8 cellular contexts compared by ENCODE assay signal in the genomic region with DNA sequence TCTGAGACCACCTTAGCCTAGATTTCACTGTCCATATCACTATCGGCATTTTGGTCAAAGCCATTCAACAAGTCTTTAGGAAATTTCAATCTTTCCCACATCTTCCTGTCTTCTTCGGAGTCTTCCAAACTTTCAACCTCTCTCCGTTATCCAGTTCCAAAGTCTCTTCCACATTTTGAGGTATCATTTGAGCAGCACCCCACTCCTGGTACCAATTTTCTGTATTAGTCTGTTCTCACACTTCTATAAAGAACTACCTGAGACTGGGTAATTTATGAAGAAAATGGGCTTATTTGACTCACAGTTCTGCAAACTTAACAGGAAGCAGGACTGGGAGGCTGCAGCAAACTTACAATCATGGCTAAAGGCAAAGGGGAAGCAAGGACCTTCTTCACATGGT.
"Had no signal": no experiment of that assay in that cellular context is flagged by ENCODE, and none has a peak within 500 bp of the region (broad histone marks: within the 10 kb centered on the region; RNA-seq: fewer than 3 reads in every experiment).

No MANE protein-coding gene starts in this region.

- FAIRE-seq: G401.6, GM12878, GM12891, GM12892, GM18507, GM19239 had no signal

- ATAC-seq: GM12878 had no signal

- DNase-seq: GDM1, GF-D8 had no signal

- H3K4me3 ChIP-seq: GM12878 had no signal
